1 cellular context compared by ENCODE assay signal in the genomic region with DNA sequence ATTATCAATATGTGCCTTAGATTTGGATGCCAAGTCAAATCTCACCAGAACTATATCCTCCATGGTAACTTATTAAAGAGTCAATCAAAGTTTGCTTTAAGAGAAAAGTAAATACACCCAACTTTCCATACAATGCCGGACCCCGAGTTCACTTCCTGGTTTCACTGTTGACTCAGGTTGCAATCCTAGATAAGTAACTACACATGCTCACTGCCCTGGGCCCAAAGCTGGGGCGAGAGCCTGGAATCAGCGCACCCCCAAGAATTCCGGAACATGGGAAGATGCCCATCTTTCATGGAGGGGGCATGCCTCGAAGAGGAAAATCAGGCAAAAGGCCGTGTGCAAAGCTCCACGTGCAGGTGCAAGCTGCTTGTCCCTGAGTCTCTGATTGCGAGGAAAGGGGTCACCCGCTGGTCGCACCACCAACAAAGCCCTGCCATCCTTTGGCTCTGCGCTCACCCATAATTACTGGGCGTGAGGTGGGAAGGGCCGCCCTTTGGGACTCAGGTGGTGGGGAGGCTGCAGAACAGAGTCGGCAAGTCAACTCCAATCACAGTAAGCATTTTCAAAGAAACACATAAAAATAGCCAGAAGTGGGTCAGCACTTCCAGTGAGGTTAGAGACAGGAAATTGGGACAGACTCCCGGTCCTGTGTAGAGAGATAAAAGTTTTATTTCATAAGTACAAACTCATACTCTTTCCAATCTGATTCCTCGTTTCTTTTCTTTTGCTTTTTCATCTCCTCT.
TF ChIP-seq lines count a peak whose summit lies in the region.

No MANE protein-coding gene starts in this region.

TF ChIP-seq in K562, 482 proteins besides CTCF, POLR2A, EP300 and RAD21 (continued from another document and continues in another):
- TF ChIP-seq, protein P1, sequence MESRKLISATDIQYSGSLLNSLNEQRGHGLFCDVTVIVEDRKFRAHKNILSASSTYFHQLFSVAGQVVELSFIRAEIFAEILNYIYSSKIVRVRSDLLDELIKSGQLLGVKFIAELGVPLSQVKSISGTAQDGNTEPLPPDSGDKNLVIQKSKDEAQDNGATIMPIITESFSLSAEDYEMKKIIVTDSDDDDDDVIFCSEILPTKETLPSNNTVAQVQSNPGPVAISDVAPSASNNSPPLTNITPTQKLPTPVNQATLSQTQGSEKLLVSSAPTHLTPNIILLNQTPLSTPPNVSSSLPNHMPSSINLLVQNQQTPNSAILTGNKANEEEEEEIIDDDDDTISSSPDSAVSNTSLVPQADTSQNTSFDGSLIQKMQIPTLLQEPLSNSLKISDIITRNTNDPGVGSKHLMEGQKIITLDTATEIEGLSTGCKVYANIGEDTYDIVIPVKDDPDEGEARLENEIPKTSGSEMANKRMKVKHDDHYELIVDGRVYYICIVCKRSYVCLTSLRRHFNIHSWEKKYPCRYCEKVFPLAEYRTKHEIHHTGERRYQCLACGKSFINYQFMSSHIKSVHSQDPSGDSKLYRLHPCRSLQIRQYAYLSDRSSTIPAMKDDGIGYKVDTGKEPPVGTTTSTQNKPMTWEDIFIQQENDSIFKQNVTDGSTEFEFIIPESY (CRISPR knock-in tag; IDR thresholded peaks at IDR 0.05) = 0 out of 2 replicates have a peak, but pooled peaks have one; percentile 16
- TF ChIP-seq, protein P2, sequence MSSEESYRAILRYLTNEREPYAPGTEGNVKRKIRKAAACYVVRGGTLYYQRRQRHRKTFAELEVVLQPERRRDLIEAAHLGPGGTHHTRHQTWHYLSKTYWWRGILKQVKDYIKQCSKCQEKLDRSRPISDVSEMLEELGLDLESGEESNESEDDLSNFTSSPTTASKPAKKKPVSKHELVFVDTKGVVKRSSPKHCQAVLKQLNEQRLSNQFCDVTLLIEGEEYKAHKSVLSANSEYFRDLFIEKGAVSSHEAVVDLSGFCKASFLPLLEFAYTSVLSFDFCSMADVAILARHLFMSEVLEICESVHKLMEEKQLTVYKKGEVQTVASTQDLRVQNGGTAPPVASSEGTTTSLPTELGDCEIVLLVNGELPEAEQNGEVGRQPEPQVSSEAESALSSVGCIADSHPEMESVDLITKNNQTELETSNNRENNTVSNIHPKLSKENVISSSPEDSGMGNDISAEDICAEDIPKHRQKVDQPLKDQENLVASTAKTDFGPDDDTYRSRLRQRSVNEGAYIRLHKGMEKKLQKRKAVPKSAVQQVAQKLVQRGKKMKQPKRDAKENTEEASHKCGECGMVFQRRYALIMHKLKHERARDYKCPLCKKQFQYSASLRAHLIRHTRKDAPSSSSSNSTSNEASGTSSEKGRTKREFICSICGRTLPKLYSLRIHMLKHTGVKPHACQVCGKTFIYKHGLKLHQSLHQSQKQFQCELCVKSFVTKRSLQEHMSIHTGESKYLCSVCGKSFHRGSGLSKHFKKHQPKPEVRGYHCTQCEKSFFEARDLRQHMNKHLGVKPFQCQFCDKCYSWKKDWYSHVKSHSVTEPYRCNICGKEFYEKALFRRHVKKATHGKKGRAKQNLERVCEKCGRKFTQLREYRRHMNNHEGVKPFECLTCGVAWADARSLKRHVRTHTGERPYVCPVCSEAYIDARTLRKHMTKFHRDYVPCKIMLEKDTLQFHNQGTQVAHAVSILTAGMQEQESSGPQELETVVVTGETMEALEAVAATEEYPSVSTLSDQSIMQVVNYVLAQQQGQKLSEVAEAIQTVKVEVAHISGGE (CRISPR knock-in tag; IDR thresholded peaks at IDR 0.05) = no peak
- TF ChIP-seq ZNF134 (CRISPR knock-in tag; conservative IDR thresholded peaks at IDR 0.05) (peak; percentile 42; the same call in 1 of the 2 replicates), RUNX1 (IDR thresholded peaks at IDR 0.05; ENCODE audit: low read depth) (no peak), NR2C1 (IDR thresholded peaks at IDR 0.05) (0 out of 2 replicates have a peak, but pooled peaks have one; percentile 49), NR2C1 (tag; IDR thresholded peaks at IDR 0.05) (peak; percentile 75), JUND (IDR thresholded peaks at IDR 0.05; ENCODE audit: borderline replicate concordance, low read depth, low read length) (peak; percentile 54; the same call in 1 of the 2 replicates), JUND (tag; IDR thresholded peaks at IDR 0.05; ENCODE audit: borderline replicate concordance, low read depth, low read length) (peak; percentile 64; the same call in 2 of the 3 replicates), MYC (IDR thresholded peaks at IDR 0.05; ENCODE audit: low read depth, low read length) (peak; percentile 48; the same call in 1 of the 2 replicates), MYC (CRISPR knock-in tag; IDR thresholded peaks at IDR 0.05; ENCODE audit: borderline replicate concordance, low read depth) (0 out of 2 replicates have a peak, but pooled peaks have one; percentile 33), FOXA1 (IDR thresholded peaks at IDR 0.05; ENCODE audit: borderline replicate concordance) (peak; percentile 69), NFIX (CRISPR knock-in tag; IDR thresholded peaks at IDR 0.05; ENCODE audit: low read depth) (no peak), IRF2 (CRISPR knock-in tag; IDR thresholded peaks at IDR 0.05) (no peak), ZSCAN32 (CRISPR knock-in tag; IDR thresholded peaks at IDR 0.05) (peak; percentile 59; the same call in 1 of the 2 replicates), NR2C2 (CRISPR knock-in tag; IDR thresholded peaks at IDR 0.05) (peak; percentile 36; the same call in 1 of the 2 replicates), NR2C2 (tag; IDR thresholded peaks at IDR 0.05) (peak; percentile 74), HDAC8 (tag; IDR thresholded peaks at IDR 0.05) (peak; percentile 81; the same call in 1 of the 2 replicates), FOSL1 (tag; conservative IDR thresholded peaks at IDR 0.05) (peak; percentile 64), SIRT6 (IDR thresholded peaks at IDR 0.05; ENCODE audit: low read depth, low read length) (no peak), ERF (CRISPR knock-in tag; IDR thresholded peaks at IDR 0.05) (peak; percentile 87), MAZ (CRISPR knock-in tag; conservative IDR thresholded peaks at IDR 0.05 in 1 of 2, IDR thresholded peaks at IDR 0.05 in 1 of 2) (peak in 1 of 2 experiments; percentile 52; a peak in 1 of 4 replicates), DACH1 (IDR thresholded peaks at IDR 0.05; ENCODE audit: partially characterized antibody) (no peak), ZFX (CRISPR knock-in tag; IDR thresholded peaks at IDR 0.05) (peak; percentile 45), KAT7 (CRISPR knock-in tag; IDR thresholded peaks at IDR 0.05; ENCODE audit: borderline replicate concordance) (0 out of 2 replicates have a peak, but pooled peaks have one; percentile 58), ATF7 (IDR thresholded peaks at IDR 0.05) (peak; percentile 30; the same call in 1 of the 2 replicates), NRF1 (conservative IDR thresholded peaks at IDR 0.05 in 1 of 2, IDR thresholded peaks at IDR 0.05 in 1 of 2) (peak in 1 of 2 experiments; percentile 43; a peak in 2 of 4 replicates), ELF1 (tag; IDR thresholded peaks at IDR 0.05) (peak; percentile 88), E2F3 (CRISPR knock-in tag; IDR thresholded peaks at IDR 0.05) (peak; percentile 66; the same call in 1 of the 2 replicates)
- TF ChIP-seq, protein P3, sequence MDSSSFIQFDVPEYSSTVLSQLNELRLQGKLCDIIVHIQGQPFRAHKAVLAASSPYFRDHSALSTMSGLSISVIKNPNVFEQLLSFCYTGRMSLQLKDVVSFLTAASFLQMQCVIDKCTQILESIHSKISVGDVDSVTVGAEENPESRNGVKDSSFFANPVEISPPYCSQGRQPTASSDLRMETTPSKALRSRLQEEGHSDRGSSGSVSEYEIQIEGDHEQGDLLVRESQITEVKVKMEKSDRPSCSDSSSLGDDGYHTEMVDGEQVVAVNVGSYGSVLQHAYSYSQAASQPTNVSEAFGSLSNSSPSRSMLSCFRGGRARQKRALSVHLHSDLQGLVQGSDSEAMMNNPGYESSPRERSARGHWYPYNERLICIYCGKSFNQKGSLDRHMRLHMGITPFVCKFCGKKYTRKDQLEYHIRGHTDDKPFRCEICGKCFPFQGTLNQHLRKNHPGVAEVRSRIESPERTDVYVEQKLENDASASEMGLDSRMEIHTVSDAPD (CRISPR knock-in tag; IDR thresholded peaks at IDR 0.05) = 0 out of 2 replicates have a peak, but pooled peaks have one; percentile 27
- TF ChIP-seq, protein P4, sequence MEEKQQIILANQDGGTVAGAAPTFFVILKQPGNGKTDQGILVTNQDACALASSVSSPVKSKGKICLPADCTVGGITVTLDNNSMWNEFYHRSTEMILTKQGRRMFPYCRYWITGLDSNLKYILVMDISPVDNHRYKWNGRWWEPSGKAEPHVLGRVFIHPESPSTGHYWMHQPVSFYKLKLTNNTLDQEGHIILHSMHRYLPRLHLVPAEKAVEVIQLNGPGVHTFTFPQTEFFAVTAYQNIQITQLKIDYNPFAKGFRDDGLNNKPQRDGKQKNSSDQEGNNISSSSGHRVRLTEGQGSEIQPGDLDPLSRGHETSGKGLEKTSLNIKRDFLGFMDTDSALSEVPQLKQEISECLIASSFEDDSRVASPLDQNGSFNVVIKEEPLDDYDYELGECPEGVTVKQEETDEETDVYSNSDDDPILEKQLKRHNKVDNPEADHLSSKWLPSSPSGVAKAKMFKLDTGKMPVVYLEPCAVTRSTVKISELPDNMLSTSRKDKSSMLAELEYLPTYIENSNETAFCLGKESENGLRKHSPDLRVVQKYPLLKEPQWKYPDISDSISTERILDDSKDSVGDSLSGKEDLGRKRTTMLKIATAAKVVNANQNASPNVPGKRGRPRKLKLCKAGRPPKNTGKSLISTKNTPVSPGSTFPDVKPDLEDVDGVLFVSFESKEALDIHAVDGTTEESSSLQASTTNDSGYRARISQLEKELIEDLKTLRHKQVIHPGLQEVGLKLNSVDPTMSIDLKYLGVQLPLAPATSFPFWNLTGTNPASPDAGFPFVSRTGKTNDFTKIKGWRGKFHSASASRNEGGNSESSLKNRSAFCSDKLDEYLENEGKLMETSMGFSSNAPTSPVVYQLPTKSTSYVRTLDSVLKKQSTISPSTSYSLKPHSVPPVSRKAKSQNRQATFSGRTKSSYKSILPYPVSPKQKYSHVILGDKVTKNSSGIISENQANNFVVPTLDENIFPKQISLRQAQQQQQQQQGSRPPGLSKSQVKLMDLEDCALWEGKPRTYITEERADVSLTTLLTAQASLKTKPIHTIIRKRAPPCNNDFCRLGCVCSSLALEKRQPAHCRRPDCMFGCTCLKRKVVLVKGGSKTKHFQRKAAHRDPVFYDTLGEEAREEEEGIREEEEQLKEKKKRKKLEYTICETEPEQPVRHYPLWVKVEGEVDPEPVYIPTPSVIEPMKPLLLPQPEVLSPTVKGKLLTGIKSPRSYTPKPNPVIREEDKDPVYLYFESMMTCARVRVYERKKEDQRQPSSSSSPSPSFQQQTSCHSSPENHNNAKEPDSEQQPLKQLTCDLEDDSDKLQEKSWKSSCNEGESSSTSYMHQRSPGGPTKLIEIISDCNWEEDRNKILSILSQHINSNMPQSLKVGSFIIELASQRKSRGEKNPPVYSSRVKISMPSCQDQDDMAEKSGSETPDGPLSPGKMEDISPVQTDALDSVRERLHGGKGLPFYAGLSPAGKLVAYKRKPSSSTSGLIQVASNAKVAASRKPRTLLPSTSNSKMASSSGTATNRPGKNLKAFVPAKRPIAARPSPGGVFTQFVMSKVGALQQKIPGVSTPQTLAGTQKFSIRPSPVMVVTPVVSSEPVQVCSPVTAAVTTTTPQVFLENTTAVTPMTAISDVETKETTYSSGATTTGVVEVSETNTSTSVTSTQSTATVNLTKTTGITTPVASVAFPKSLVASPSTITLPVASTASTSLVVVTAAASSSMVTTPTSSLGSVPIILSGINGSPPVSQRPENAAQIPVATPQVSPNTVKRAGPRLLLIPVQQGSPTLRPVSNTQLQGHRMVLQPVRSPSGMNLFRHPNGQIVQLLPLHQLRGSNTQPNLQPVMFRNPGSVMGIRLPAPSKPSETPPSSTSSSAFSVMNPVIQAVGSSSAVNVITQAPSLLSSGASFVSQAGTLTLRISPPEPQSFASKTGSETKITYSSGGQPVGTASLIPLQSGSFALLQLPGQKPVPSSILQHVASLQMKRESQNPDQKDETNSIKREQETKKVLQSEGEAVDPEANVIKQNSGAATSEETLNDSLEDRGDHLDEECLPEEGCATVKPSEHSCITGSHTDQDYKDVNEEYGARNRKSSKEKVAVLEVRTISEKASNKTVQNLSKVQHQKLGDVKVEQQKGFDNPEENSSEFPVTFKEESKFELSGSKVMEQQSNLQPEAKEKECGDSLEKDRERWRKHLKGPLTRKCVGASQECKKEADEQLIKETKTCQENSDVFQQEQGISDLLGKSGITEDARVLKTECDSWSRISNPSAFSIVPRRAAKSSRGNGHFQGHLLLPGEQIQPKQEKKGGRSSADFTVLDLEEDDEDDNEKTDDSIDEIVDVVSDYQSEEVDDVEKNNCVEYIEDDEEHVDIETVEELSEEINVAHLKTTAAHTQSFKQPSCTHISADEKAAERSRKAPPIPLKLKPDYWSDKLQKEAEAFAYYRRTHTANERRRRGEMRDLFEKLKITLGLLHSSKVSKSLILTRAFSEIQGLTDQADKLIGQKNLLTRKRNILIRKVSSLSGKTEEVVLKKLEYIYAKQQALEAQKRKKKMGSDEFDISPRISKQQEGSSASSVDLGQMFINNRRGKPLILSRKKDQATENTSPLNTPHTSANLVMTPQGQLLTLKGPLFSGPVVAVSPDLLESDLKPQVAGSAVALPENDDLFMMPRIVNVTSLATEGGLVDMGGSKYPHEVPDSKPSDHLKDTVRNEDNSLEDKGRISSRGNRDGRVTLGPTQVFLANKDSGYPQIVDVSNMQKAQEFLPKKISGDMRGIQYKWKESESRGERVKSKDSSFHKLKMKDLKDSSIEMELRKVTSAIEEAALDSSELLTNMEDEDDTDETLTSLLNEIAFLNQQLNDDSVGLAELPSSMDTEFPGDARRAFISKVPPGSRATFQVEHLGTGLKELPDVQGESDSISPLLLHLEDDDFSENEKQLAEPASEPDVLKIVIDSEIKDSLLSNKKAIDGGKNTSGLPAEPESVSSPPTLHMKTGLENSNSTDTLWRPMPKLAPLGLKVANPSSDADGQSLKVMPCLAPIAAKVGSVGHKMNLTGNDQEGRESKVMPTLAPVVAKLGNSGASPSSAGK (IDR thresholded peaks at IDR 0.05) = peak; percentile 87
- TF ChIP-seq, protein P5, sequence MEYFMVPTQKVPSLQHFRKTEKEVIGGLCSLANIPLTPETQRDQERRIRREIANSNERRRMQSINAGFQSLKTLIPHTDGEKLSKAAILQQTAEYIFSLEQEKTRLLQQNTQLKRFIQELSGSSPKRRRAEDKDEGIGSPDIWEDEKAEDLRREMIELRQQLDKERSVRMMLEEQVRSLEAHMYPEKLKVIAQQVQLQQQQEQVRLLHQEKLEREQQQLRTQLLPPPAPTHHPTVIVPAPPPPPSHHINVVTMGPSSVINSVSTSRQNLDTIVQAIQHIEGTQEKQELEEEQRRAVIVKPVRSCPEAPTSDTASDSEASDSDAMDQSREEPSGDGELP (CRISPR knock-in tag; IDR thresholded peaks at IDR 0.05; ENCODE audit: borderline replicate concordance) = peak; percentile 36
- TF ChIP-seq, protein P6, sequence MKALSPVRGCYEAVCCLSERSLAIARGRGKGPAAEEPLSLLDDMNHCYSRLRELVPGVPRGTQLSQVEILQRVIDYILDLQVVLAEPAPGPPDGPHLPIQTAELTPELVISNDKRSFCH (CRISPR knock-in tag; IDR thresholded peaks at IDR 0.05) = no peak
- TF ChIP-seq, protein P6 (tag; IDR thresholded peaks at IDR 0.05) = peak; percentile 81; the same call in 1 of the 2 replicates
- TF ChIP-seq, protein P7, sequence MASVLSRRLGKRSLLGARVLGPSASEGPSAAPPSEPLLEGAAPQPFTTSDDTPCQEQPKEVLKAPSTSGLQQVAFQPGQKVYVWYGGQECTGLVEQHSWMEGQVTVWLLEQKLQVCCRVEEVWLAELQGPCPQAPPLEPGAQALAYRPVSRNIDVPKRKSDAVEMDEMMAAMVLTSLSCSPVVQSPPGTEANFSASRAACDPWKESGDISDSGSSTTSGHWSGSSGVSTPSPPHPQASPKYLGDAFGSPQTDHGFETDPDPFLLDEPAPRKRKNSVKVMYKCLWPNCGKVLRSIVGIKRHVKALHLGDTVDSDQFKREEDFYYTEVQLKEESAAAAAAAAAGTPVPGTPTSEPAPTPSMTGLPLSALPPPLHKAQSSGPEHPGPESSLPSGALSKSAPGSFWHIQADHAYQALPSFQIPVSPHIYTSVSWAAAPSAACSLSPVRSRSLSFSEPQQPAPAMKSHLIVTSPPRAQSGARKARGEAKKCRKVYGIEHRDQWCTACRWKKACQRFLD (CRISPR knock-in tag; IDR thresholded peaks at IDR 0.05) = peak; percentile 78; the same call in 1 of the 2 replicates
